25 cellular contexts compared by ENCODE assay signal in the genomic region with DNA sequence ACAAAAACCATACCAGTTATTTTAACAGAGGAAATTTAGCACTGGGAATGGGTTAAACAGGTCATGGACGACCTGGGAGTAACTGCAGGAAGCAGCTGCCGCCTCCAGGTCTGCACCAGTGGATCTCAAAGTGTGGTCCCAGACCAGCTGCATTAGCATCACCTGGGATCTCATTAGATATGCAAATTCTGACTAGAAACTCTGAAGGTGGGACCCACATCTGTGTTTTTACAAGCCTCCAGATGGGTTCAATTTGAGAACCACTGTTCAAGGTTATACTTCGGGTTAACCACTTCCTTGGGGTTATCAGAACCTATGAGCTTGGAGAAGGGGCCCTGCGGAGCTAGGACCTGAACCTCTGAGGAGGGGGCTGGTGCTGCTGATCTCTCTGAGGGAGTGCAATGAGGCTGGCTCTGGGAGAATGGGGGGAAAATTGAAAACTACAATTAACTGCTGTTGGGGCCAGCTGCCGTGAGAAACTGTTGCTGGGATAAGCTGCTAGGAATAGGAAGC.
"Had no signal": no experiment of that assay in that cellular context is flagged by ENCODE, and none has a peak within 500 bp of the region (broad histone marks: within the 10 kb centered on the region; RNA-seq: fewer than 3 reads in every experiment).

No MANE protein-coding gene starts in this region.

- H3K4me1 ChIP-seq: pancreas, prostate gland had no signal

- H3K27ac Mint-ChIP-seq: activated naive CD4-positive, alpha-beta T cell treated with anti-CD3 and anti-CD28 coated beads for 36 hours; activated naive CD8-positive, alpha-beta T cell treated with anti-CD3 and anti-CD28 coated beads for 36 hours; dendritic cell treated with granulocyte-macrophage colony-stimulating factor and Interleukin-4, amounts not matched to agents 40 ng/mL and 50 ng/mL, for 4 days had no signal

- H3K4me3 Mint-ChIP-seq: activated naive CD4-positive, alpha-beta T cell treated with anti-CD3 and anti-CD28 coated beads for 36 hours; activated naive CD8-positive, alpha-beta T cell treated with anti-CD3 and anti-CD28 coated beads for 36 hours; central memory CD8-positive, alpha-beta T cell; dendritic cell treated with granulocyte-macrophage colony-stimulating factor and Interleukin-4, amounts not matched to agents 40 ng/mL and 50 ng/mL, for 4 days; nephron progenitor cell had no signal

- H3K4me1 Mint-ChIP-seq: activated naive CD8-positive, alpha-beta T cell treated with anti-CD3 and anti-CD28 coated beads for 36 hours; central memory CD8-positive, alpha-beta T cell had no signal

- H3K4me3 ChIP-seq: breast epithelium, esophagus squamous epithelium, mucosa of descending colon, pancreas, prostate gland, sigmoid colon, upper lobe of left lung, vagina had no signal

- H3K36me3 Mint-ChIP-seq: activated naive CD8-positive, alpha-beta T cell treated with anti-CD3 and anti-CD28 coated beads for 36 hours had no signal

- H3K9me3 Mint-ChIP-seq: activated naive CD4-positive, alpha-beta T cell treated with anti-CD3 and anti-CD28 coated beads for 36 hours; activated naive CD8-positive, alpha-beta T cell treated with anti-CD3 and anti-CD28 coated beads for 36 hours; central memory CD8-positive, alpha-beta T cell; dendritic cell treated with granulocyte-macrophage colony-stimulating factor and Interleukin-4, amounts not matched to agents 40 ng/mL and 50 ng/mL, for 4 days; nephron progenitor cell had no signal

- H3K9me3 ChIP-seq: breast epithelium, esophagus squamous epithelium, mucosa of descending colon, pancreas, prostate gland, sigmoid colon, upper lobe of left lung, vagina had no signal

- H3K27me3 Mint-ChIP-seq: activated naive CD8-positive, alpha-beta T cell treated with anti-CD3 and anti-CD28 coated beads for 36 hours; dendritic cell treated with granulocyte-macrophage colony-stimulating factor and Interleukin-4, amounts not matched to agents 40 ng/mL and 50 ng/mL, for 4 days had no signal

- H3K27me3 ChIP-seq: breast epithelium, esophagus squamous epithelium, pancreas, sigmoid colon, upper lobe of left lung, vagina had no signal

- H3K36me3 ChIP-seq: breast epithelium, pancreas, prostate gland, WERI-Rb-1 had no signal

- DNase-seq: activated CD4-positive, alpha-beta T cell treated with anti-CD3 and anti-CD28 coated beads for 48 hours; activated CD4-positive, alpha-beta T cell treated with anti-CD3 and anti-CD28 coated beads, Interleukin-2, amount 50 U/mL, for 48 hours; activated CD8-positive, alpha-beta memory T cell treated with anti-CD3 and anti-CD28 coated beads for 24 hours; activated effector memory CD4-positive, alpha-beta T cell treated with anti-CD3 and anti-CD28 coated beads, Interleukin-2, amount 50 U/mL, for 16 hours; activated naive CD4-positive, alpha-beta T cell treated with anti-CD3 and anti-CD28 coated beads for 36 hours; activated naive CD8-positive, alpha-beta T cell treated with anti-CD3 and anti-CD28 coated beads for 36 hours; amniotic stem cell; esophagus squamous epithelium; foreskin melanocyte; mucosa of descending colon; nephron progenitor cell; pancreas; sigmoid colon; small intestine; stimulated activated CD4-positive, alpha-beta T cell treated with anti-CD3 and anti-CD28 coated beads, Interleukin-15, amount 100 ng/mL, for 24 hours; stimulated activated naive CD4-positive, alpha-beta T cell; upper lobe of left lung; WERI-Rb-1 had no signal

- H3K27ac ChIP-seq: epithelial cell of prostate, pancreas, prostate gland had no signal

- ATAC-seq: activated CD4-positive, CD25-positive, alpha-beta regulatory T cell treated with anti-CD3 and anti-CD28 coated beads, Interleukin-2, amount 50 U/mL, for 24 hours; pancreas had no signal
